Comparison of ENCODE assay signal across 10 cellular contexts in genomic region chrX:40331353-40331752, GRCh38.
"Had no signal": no experiment of that assay in that cellular context is flagged by ENCODE, and none has a peak within 500 bp of the region (broad histone marks: within the 10 kb centered on the region; RNA-seq: fewer than 3 reads in every experiment).

No MANE protein-coding gene starts in this region.

- H3K4me2 ChIP-seq: GM23338 had no signal

- ATAC-seq: GM23338, HepG2 had no signal

- H3K4me3 Mint-ChIP-seq: GM23338, H9, HFFc6, IgD-negative memory B cell had no signal

- H3K36me3 Mint-ChIP-seq: IgD-negative memory B cell had no signal

- H3K4me1 Mint-ChIP-seq: IgD-negative memory B cell had no signal

- FAIRE-seq: H1, H54, HepG2 had no signal

- H2AFZ ChIP-seq: GM23338 had no signal

- H3K27ac Mint-ChIP-seq: GM23338, H9, HFFc6, IgD-negative memory B cell had no signal

- DNase-seq: H9, HCEC 1CT, HFFc6, KG1 had no signal

- H3K27ac ChIP-seq: HL-60 had no signal

- H3K9me3 Mint-ChIP-seq: HFFc6 had no signal

- H3K4me3 ChIP-seq: GM23338 had no signal
